ENCODE assay signal across 8 cellular contexts in genomic region chr9:137459147-137459600, GRCh38. TPM values are rescaled to one million over a fixed set of nuclear protein-coding genes. Genes with fewer than 3 reads are reported as not detected.
DNase-seq lines count a peak whose midpoint lies in the region; ATAC-seq and TF ChIP-seq lines count a peak whose summit lies in the region.

A gene with protein sequence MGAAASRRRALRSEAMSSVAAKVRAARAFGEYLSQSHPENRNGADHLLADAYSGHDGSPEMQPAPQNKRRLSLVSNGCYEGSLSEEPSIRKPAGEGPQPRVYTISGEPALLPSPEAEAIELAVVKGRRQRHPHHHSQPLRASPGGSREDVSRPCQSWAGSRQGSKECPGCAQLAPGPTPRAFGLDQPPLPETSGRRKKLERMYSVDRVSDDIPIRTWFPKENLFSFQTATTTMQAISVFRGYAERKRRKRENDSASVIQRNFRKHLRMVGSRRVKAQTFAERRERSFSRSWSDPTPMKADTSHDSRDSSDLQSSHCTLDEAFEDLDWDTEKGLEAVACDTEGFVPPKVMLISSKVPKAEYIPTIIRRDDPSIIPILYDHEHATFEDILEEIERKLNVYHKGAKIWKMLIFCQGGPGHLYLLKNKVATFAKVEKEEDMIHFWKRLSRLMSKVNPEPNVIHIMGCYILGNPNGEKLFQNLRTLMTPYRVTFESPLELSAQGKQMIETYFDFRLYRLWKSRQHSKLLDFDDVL (minus strand): TSS chr9:137459334. CDS start chr9:137459102, 232 bp downstream.

- H3K9me3 Mint-ChIP-seq in Caco-2 (ENCODE audit: unreplicated experiment) = no peaks in the 10 kb centered on the region

- no peaks in the 10 kb centered on the region for H3K4me1 Mint-ChIP-seq in Caco-2 (ENCODE audit: low read depth, unreplicated experiment)

- H3K79me2 ChIP-seq in PC-3 (ENCODE audit: low read length) = peaks cover 13% of the 10 kb centered on the region; the same call in 1 of the 2 replicates

- H3K27ac Mint-ChIP-seq in Caco-2 (ENCODE audit: unreplicated experiment) = no peak within 1 kb of the TSS

- H3F3A ChIP-seq in PC-3 (ENCODE audit: low read length, unreplicated experiment) = no peaks in the 10 kb centered on the region

- no peak within 1 kb of the TSS for H3K27ac ChIP-seq in HUES6 (ENCODE audit: low read depth, low read length)
- H3K27ac ChIP-seq in PC-3 (ENCODE audit: low read length) = peak within 1 kb of the TSS; percentile 26; the same call in 1 of the 2 replicates
- peak within 1 kb of the TSS; percentile 12 to 52 for H3K27ac ChIP-seq in mucosa of rectum (ENCODE audit: low read depth in 2 of 2, low read length in 2 of 2)

- H3K4me1 ChIP-seq in Caco-2 = peaks cover 12% of the 10 kb centered on the region
- H3K4me1 ChIP-seq in HUES6 (ENCODE audit: control insufficient read depth, insufficient read depth, low read length) = peaks cover 23% of the 10 kb centered on the region
- peaks cover 4% of the 10 kb centered on the region; the same call in 1 of the 2 replicates for H3K4me1 ChIP-seq in PC-3 (ENCODE audit: insufficient read depth, low read length)
- H3K4me1 ChIP-seq in mucosa of rectum (ENCODE audit: control insufficient read depth in 2 of 2, insufficient read depth in 2 of 2, low read length in 2 of 2) = peaks cover 22 to 24% of the 10 kb centered on the region in 2 donors

- BruUV-seq in Caco-2 (replicated peaks; lab: Mats Ljungman, UMichigan) = no TSS peak
- no TSS peak for BruUV-seq in PC-3 (replicated peaks; lab: Mats Ljungman, UMichigan)

- H3K27me3 ChIP-seq in Caco-2 (replicated peaks; ENCODE audit: control insufficient read depth, insufficient read depth, low read length) (no peaks in the 10 kb centered on the region), HUES6 (ENCODE audit: control insufficient read depth, insufficient read depth, low read length) (no peaks in the 10 kb centered on the region; the same call in 1 of the 2 replicates), PC-3 (ENCODE audit: low read length) (no peaks in the 10 kb centered on the region), mucosa of rectum (ENCODE audit: control insufficient read depth in 2 of 2, insufficient read depth in 2 of 2, low read length in 2 of 2) (no peaks in the 10 kb centered on the region)

- peaks cover 26% of the 10 kb centered on the region for H3K36me3 Mint-ChIP-seq in Caco-2 (ENCODE audit: insufficient read depth, unreplicated experiment)

- no peaks in the 10 kb centered on the region for H3K9me3 ChIP-seq in Caco-2
- peaks cover 3% of the 10 kb centered on the region; the same call in 1 of the 2 replicates for H3K9me3 ChIP-seq in HUES6 (ENCODE audit: control insufficient read depth, insufficient read depth, low read depth, low read length)
- no peaks in the 10 kb centered on the region for H3K9me3 ChIP-seq in PC-3 (ENCODE audit: low read length)
- no peaks in the 10 kb centered on the region for H3K9me3 ChIP-seq in mucosa of rectum (ENCODE audit: control insufficient read depth in 2 of 2, low read length in 2 of 2)

- peak within 1 kb of the TSS; percentile 50 for H3K9ac ChIP-seq in HUES6 (ENCODE audit: low read length)
- peak within 1 kb of the TSS; percentile 76 for H3K9ac ChIP-seq in PC-3 (ENCODE audit: low read length)
- H3K9ac ChIP-seq in mucosa of rectum (ENCODE audit: low read depth in 1 of 2, low read length in 2 of 2) = peak within 1 kb of the TSS; percentile 69 to 87

- POLR2A ChIA-PET in Caco-2 (lab: Charles Lee) = interaction anchor here (0.5 to 1.0 kb wide), 9 partner anchors 10 to 157 kb away, joined by 3 to 13 read pairs (median 5); partner anchors contain the start of genes ARRDC1, ENTPD8, EXD3 and NOXA1
- POLR2A ChIA-PET in PC-3 (lab: Charles Lee; ENCODE audit: unreplicated experiment) = no interaction called here

- no peak for TF ChIP-seq CTCF in Caco-2 (IDR thresholded peaks at IDR 0.05; ENCODE audit: insufficient read depth in 1 of 2, low read depth in 1 of 2, low read length in 1 of 2, severe bottlenecking in 1 of 2, unreplicated experiment in 1 of 2)
- TF ChIP-seq CTCF in PC-3 (conservative IDR thresholded peaks at IDR 0.05; ENCODE audit: low read depth, low read length) = no peak

- H3K4me3 ChIP-seq in Caco-2 (ENCODE audit: low read depth, low read length) = peak within 1 kb of the TSS; percentile 89
- peak within 1 kb of the TSS; percentile 72 for H3K4me3 ChIP-seq in HUES6 (ENCODE audit: low read depth, low read length)
- H3K4me3 ChIP-seq in PC-3 (ENCODE audit: low read length) = peak within 1 kb of the TSS; percentile 82
- H3K4me3 ChIP-seq in mucosa of rectum (ENCODE audit: low read length in 2 of 2) = peak within 1 kb of the TSS; percentile 67 to 70

- H2AFZ ChIP-seq in PC-3 (ENCODE audit: low read length) = peak within 1 kb of the TSS; percentile 91

- intact Hi-C loops in Caco-2 (cut with micrococcal nuclease; ENCODE audit: unreplicated experiment) (no loop called here), PC-3 (cut with micrococcal nuclease) (loop anchor here (2.0 kb wide), 1 partner anchor 24 kb away; no protein-coding TSS in a partner anchor)

- H3K36me3 ChIP-seq in Caco-2 (ENCODE audit: control insufficient read depth, insufficient read depth, low read length) = peaks cover 5% of the 10 kb centered on the region
- peaks cover 22% of the 10 kb centered on the region for H3K36me3 ChIP-seq in HUES6 (ENCODE audit: control insufficient read depth, insufficient read depth, low read length)
- no peaks in the 10 kb centered on the region for H3K36me3 ChIP-seq in PC-3 (ENCODE audit: low read depth, low read length)
- no peaks in the 10 kb centered on the region for H3K36me3 ChIP-seq in mucosa of rectum (ENCODE audit: control insufficient read depth in 2 of 2, insufficient read depth in 2 of 2, low read length in 2 of 2)

- peak within 1 kb of the TSS; percentile 92 for H3K4me2 ChIP-seq in PC-3 (ENCODE audit: low read length)

- no peaks in the 10 kb centered on the region for H3K9me2 ChIP-seq in PC-3 (replicated peaks; ENCODE audit: low read length)

- TF ChIP-seq POLR2A in erythroblast (IDR thresholded peaks at IDR 0.05; ENCODE audit: low read length) = peak; percentile 54

- no peaks in the 10 kb centered on the region for H3K27me3 Mint-ChIP-seq in Caco-2 (ENCODE audit: insufficient read depth, unreplicated experiment)

- H4K20me1 ChIP-seq in PC-3 (ENCODE audit: low read length) = no peaks in the 10 kb centered on the region

- CTCF ChIA-PET in Caco-2 (lab: Charles Lee) (interaction anchor here (0.6 to 1.0 kb wide), 5 partner anchors 15 to 222 kb away, joined by 3 read pairs; partner anchors contain the start of gene NRARP), PC-3 (lab: Charles Lee) (interaction anchor here (0.5 to 1.0 kb wide), 2 partner anchors 23 to 481 kb away, joined by 3 to 5 read pairs; no protein-coding TSS in a partner anchor)

- ATAC-seq in GM21390 (IDR thresholded peaks at IDR 0.05; ENCODE audit: unreplicated experiment) = peak; percentile 64
- peak; percentile 90 for ATAC-seq in PC-3

- peak within 1 kb of the TSS; percentile 45 for H3K4me3 Mint-ChIP-seq in Caco-2 (ENCODE audit: unreplicated experiment)

- DNase-seq in Caco-2 (peak; percentile 91 to 97), PC-3 (peak; percentile 91), erythroblast (lab: John Stamatoyannopoulos, UW) (peak; percentile 93 to 98)
- peak; percentile 98 for DNase-seq in activated T-cell treated with anti-CD3 and anti-CD28 coated beads, Interleukin-2, amount 50 U/mL, for 1 hour
- peak; percentile 89 for DNase-seq in stimulated activated CD8-positive, alpha-beta memory T cell treated with anti-CD3 and anti-CD28 coated beads, Interleukin-4, amount 100 ng/mL, for 24 hours (ENCODE audit: low read depth)

RNA-seq across cellular contexts. Expression of the gene that starts here (rescaled TPM):
- total RNA-seq in Caco-2 (2022) = 65.5 and 67.6 TPM in 2 replicates
- total RNA-seq in PC-3 (2014; rRNA removed) = 29.5 and 30.8 TPM in 2 replicates
